ENCODE assay signal across 13 cellular contexts in genomic region chr10:110664483-110665420, GRCh38. TPM values are rescaled to one million over a fixed set of nuclear protein-coding genes. Genes with fewer than 3 reads are reported as not detected.
DNase-seq lines count a peak whose midpoint lies in the region; ATAC-seq and TF ChIP-seq lines count a peak whose summit lies in the region.
"Had no signal": no experiment of that assay in that cellular context is flagged by ENCODE, and none has a peak within 500 bp of the region (broad histone marks: within the 10 kb centered on the region; RNA-seq: fewer than 3 reads in every experiment).

No MANE protein-coding gene starts in this region.

- H3K9me3 ChIP-seq in heart left ventricle (no peaks in the 10 kb centered on the region), RWPE2 (ENCODE audit: severe bottlenecking) (no peaks in the 10 kb centered on the region), Peyer's patch (no peaks in the 10 kb centered on the region)

- H3K27ac ChIP-seq in heart left ventricle (peak overlapping the region in 11 of 12 donors; percentile 44 to 97 (median 87)), RWPE2 (ENCODE audit: poor library complexity, severe bottlenecking) (peak overlapping the region; percentile 28), Peyer's patch (no peak overlapping the region)
- H3K27ac ChIP-seq: cardiac muscle cell had no signal

- TF ChIP-seq POLR2A in heart left ventricle (IDR thresholded peaks at IDR 0.05): no peak
- no peak for TF ChIP-seq POLR2A in Peyer's patch (IDR thresholded peaks at IDR 0.05)

- H3K36me3 ChIP-seq in heart left ventricle (peaks cover 0 to 4% (median 0%) of the 10 kb centered on the region in 9 donors), RWPE2 (ENCODE audit: low read depth) (no peaks in the 10 kb centered on the region), Peyer's patch (no peaks in the 10 kb centered on the region)
- H3K36me3 ChIP-seq: cardiac muscle cell had no signal

- no peak for DNase-seq in heart left ventricle
- DNase-seq in cardiac septum (ENCODE audit: low spot score): no peak
- DNase-seq in RWPE2 (ENCODE audit: low spot score): peak; percentile 74
- DNase-seq in fibroblast of the aortic adventitia (ENCODE audit: low read depth): peak; percentile 86
- peak; percentile 77 for DNase-seq in stromal cell of bone marrow (ENCODE audit: low read depth)
- DNase-seq in Peyer's patch: no peak
- DNase-seq: activated CD4-positive, alpha-beta T cell treated with anti-CD3 and anti-CD28 coated beads for 4 hours; C1 segment of cervical spinal cord; NCI-H774; stimulated activated CD4-positive, alpha-beta T cell treated with anti-CD3 and anti-CD28 coated beads, Interleukin-1b, Interleukin-23, amount 100 ng/mL, for 48 hours had no signal

- peaks cover 0 to 5% (median 0%) of the 10 kb centered on the region in 9 donors for H3K27me3 ChIP-seq in heart left ventricle
- H3K27me3 ChIP-seq in RWPE2 (ENCODE audit: insufficient read depth, poor library complexity, severe bottlenecking): no peaks in the 10 kb centered on the region
- H3K27me3 ChIP-seq in Peyer's patch: no peaks in the 10 kb centered on the region
- H3K27me3 ChIP-seq: cardiac muscle cell had no signal

- H3K4me1 ChIP-seq in heart left ventricle (peaks cover 0 to 71% (median 14%) of the 10 kb centered on the region in 12 donors), RWPE2 (ENCODE audit: insufficient read depth, poor library complexity, severe bottlenecking) (peaks cover 12% of the 10 kb centered on the region), Peyer's patch (no peaks in the 10 kb centered on the region)

- no peak for ATAC-seq in heart left ventricle
- peak; percentile 97 for ATAC-seq in RWPE2 (ENCODE audit: low read depth)
- ATAC-seq in HG03460 (IDR thresholded peaks at IDR 0.05; ENCODE audit: unreplicated experiment): no peak
- ATAC-seq in HG02571 (IDR thresholded peaks at IDR 0.05; ENCODE audit: unreplicated experiment): no peak

- TF ChIP-seq CTCF in heart left ventricle (IDR thresholded peaks at IDR 0.05): no peak
- no peak for TF ChIP-seq CTCF in RWPE2 (IDR thresholded peaks at IDR 0.05; ENCODE audit: poor library complexity, severe bottlenecking)
- no peak for TF ChIP-seq CTCF in fibroblast of the aortic adventitia (IDR thresholded peaks at IDR 0.05; ENCODE audit: insufficient read depth, low read length)
- no peak for TF ChIP-seq CTCF in Peyer's patch (IDR thresholded peaks at IDR 0.05)

- intact Hi-C loops in heart left ventricle (cut with DNase I): no loop called here
- intact Hi-C loops in cardiac septum (cut with DNase I): no loop called here

- H3K4me3 ChIP-seq in heart left ventricle (no peak overlapping the region), RWPE2 (ENCODE audit: severe bottlenecking) (no peak overlapping the region), fibroblast of the aortic adventitia (ENCODE audit: low read depth, low read length) (no peak overlapping the region), Peyer's patch (no peak overlapping the region)
- H3K4me3 ChIP-seq: cardiac muscle cell had no signal

- WGBS in heart left ventricle, 4 donors: 47 to 59% (median 55%) methylated on average over 10 of the region's 10 CpGs

RNA-seq across cellular contexts. Expression of gene RBM20, which starts 20.6 kb away (rescaled TPM):
- total RNA-seq in heart left ventricle (100 to 1,000 TPM in 4 of 9 donors, 10 to 100 TPM in 5; 73.0 to 152 (median 96.9) TPM), cardiac septum (105 TPM), fibroblast of the aortic adventitia (ENCODE audit: low replicate concordance) (0.08 and 0.09 TPM in 2 replicates), Peyer's patch (1 to 10 TPM in 3 of 4 donors, under 1 TPM in 1; 0.80 to 4.1 (median 1.2) TPM)
- polyA plus RNA-seq in heart left ventricle: 10 to 100 TPM; 29.9 to 53.5 TPM

Comparison
In these comparisons a context has a peak if more than half of its experiments do, and no peak if none do; other contexts are left out.
1. DNase-seq: peak in RWPE2 (single experiment), fibroblast of the aortic adventitia (single experiment) and stromal cell of bone marrow (single experiment); none in heart left ventricle (0 of 5), cardiac septum (single experiment) and Peyer's patch (0 of 3).
2. H3K27ac ChIP-seq: peak in heart left ventricle (11 of 12) and RWPE2 (single experiment); none in Peyer's patch (0 of 4).
3. RNA of gene RBM20, which starts 20.6 kb away (total RNA-seq): 105 TPM in cardiac septum (single experiment) and 73.0 to 152 TPM in heart left ventricle; 0.80 to 4.1 TPM in Peyer's patch and 0.08 to 0.09 TPM in fibroblast of the aortic adventitia; every median in the first group is over 10 times any median in the second.